28 cellular contexts compared by ENCODE assay signal in the genomic region with DNA sequence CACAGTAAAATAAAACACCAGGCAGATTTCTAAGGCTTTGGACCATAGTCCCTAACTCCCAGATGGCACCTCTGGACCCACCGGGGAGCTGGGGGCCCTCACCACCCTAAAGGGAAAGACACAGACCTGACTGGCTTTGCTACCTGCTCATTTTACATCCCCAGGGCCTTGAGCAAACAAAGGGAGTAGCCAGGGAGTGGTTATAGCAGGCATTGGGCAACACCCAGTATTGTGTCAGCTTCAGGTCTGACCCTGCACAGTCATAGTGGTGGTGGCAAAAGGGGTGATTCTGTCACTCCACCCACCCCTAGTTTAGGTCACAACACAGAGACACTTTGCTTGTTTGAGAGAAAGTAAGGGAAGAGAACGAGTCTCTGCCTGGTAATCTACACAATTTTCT.
DNase-seq lines count a peak whose midpoint lies in the region; ATAC-seq and TF ChIP-seq lines count a peak whose summit lies in the region.
"Had no signal": no experiment of that assay in that cellular context is flagged by ENCODE, and none has a peak within 500 bp of the region (broad histone marks: within the 10 kb centered on the region; RNA-seq: fewer than 3 reads in every experiment).

No MANE protein-coding gene starts in this region.

- H3K4me2 ChIP-seq in PC-3 (ENCODE audit: low read length) (peak overlapping the region; percentile 44; the same call in 1 of the 2 replicates), hepatocyte (no peak overlapping the region)

- H3K27me3 ChIP-seq in PC-3 (ENCODE audit: low read length) (no peaks in the 10 kb centered on the region), hepatocyte (no peaks in the 10 kb centered on the region)
- H3K27me3 ChIP-seq: gastrocnemius medialis, Peyer's patch, uterus had no signal

- H3K9me2 ChIP-seq in PC-3 (replicated peaks; ENCODE audit: low read length) (no peaks in the 10 kb centered on the region), hepatocyte (replicated peaks; ENCODE audit: insufficient read depth) (no peaks in the 10 kb centered on the region)

- no peak overlapping the region; the same call in 1 of the 2 replicates for H3K9ac ChIP-seq in PC-3 (ENCODE audit: low read length)

- no peaks in the 10 kb centered on the region; the same call in 1 of the 2 replicates for H3K36me3 ChIP-seq in PC-3 (ENCODE audit: low read depth, low read length)
- H3K36me3 ChIP-seq in hepatocyte (replicated peaks; ENCODE audit: insufficient read depth, low read depth), result no peaks in the 10 kb centered on the region
- H3K36me3 ChIP-seq: gastrocnemius medialis, HAP-1, Peyer's patch, uterus had no signal

- no peaks in the 10 kb centered on the region for H3F3A ChIP-seq in PC-3 (ENCODE audit: low read length, unreplicated experiment)

- H3K4me1 ChIP-seq in PC-3 (ENCODE audit: insufficient read depth, low read length) (peaks cover 12% of the 10 kb centered on the region), hepatocyte (ENCODE audit: insufficient read depth) (no peaks in the 10 kb centered on the region)
- H3K4me1 ChIP-seq: gastrocnemius medialis, HAP-1, Peyer's patch, uterus had no signal

- H3K4me3 ChIP-seq in PC-3 (ENCODE audit: low read length) (no peak overlapping the region), hepatocyte (no peak overlapping the region)
- H3K4me3 ChIP-seq: gastrocnemius medialis, HAP-1, Peyer's patch, SK-N-MC, uterus had no signal

- ATAC-seq in PC-3 (peak; percentile 90), left colon (no peak), GM18498 (IDR thresholded peaks at IDR 0.05; ENCODE audit: unreplicated experiment) (no peak)
- ATAC-seq: gastrocnemius medialis; naive thymus-derived CD4-positive, alpha-beta T cell had no signal

- 74% methylated on average over 2 of the region's 2 CpGs for WGBS in hepatocyte (ENCODE audit: low lambda C conversion rate, missing lambda C conversion rate)

- H3K27ac ChIP-seq in PC-3 (ENCODE audit: low read length), result peak overlapping the region; percentile 49
- peak overlapping the region; percentile 24 for H3K27ac ChIP-seq in hepatocyte
- H3K27ac ChIP-seq: C4-2B, gastrocnemius medialis, Peyer's patch, SK-N-MC, uterus had no signal

- no peaks in the 10 kb centered on the region for H3K36me3 Mint-ChIP-seq in activated T-helper 1 cell treated with anti-CD3 and anti-CD28 coated beads, Interleukin-12 subunit alpha, Interleukin-12 subunit beta, Interleukin-2, Interleukin-4 antibody, amounts not matched to agents 30 ng/mL and 10 ng/mL and 1 ng/mL, durations not matched to agents 14 hours and 24 hours and 36 hours (ENCODE audit: low read depth)
- H3K36me3 Mint-ChIP-seq: activated naive CD4-positive, alpha-beta T cell treated with anti-CD3 and anti-CD28 coated beads, Interleukin-2, amount 10 ng/mL, durations not matched to agents 7 days and 5 days; naive thymus-derived CD4-positive, alpha-beta T cell had no signal

- CTCF ChIA-PET in PC-3 (lab: Charles Lee), result no interaction called here

- H3K9me3 Mint-ChIP-seq in activated T-helper 1 cell treated with anti-CD3 and anti-CD28 coated beads, Interleukin-12 subunit alpha, Interleukin-12 subunit beta, Interleukin-2, Interleukin-4 antibody, amounts not matched to agents 30 ng/mL and 10 ng/mL and 1 ng/mL, durations not matched to agents 14 hours and 24 hours and 36 hours, result no peaks in the 10 kb centered on the region
- H3K9me3 Mint-ChIP-seq: activated naive CD4-positive, alpha-beta T cell treated with anti-CD3 and anti-CD28 coated beads, Interleukin-2, amount 10 ng/mL, durations not matched to agents 7 days and 5 days had no signal

- intact Hi-C loops in PC-3 (cut with micrococcal nuclease), result no loop called here
- intact Hi-C loops in activated T-helper 1 cell treated with anti-CD3 and anti-CD28 coated beads, Interleukin-12 subunit alpha, Interleukin-12 subunit beta, Interleukin-2, Interleukin-4 antibody, amounts not matched to agents 30 ng/mL and 10 ng/mL and 1 ng/mL, durations not matched to agents 14 hours and 24 hours and 36 hours (cut with micrococcal nuclease), result no loop called here
- intact Hi-C loops in left colon (cut with DNase I, micrococcal nuclease), result no loop called here

- H2AFZ ChIP-seq in PC-3 (ENCODE audit: low read length) (peak overlapping the region; percentile 41), hepatocyte (no peak overlapping the region)

- H4K20me1 ChIP-seq in PC-3 (ENCODE audit: low read length) (no peaks in the 10 kb centered on the region), hepatocyte (ENCODE audit: insufficient read depth, poor library complexity, severe bottlenecking) (no peaks in the 10 kb centered on the region)

- POLR2A ChIA-PET in PC-3 (lab: Charles Lee; ENCODE audit: unreplicated experiment), result interaction anchor here (0.6 kb wide), 1 partner anchor 10 kb away, joined by 4 read pairs; no protein-coding TSS in a partner anchor

- H3K79me2 ChIP-seq in PC-3 (ENCODE audit: low read length) (no peaks in the 10 kb centered on the region), hepatocyte (no peaks in the 10 kb centered on the region)

- H3K27ac Mint-ChIP-seq in activated T-helper 1 cell treated with anti-CD3 and anti-CD28 coated beads, Interleukin-12 subunit alpha, Interleukin-12 subunit beta, Interleukin-2, Interleukin-4 antibody, amounts not matched to agents 30 ng/mL and 10 ng/mL and 1 ng/mL, durations not matched to agents 14 hours and 24 hours and 36 hours, result no peak overlapping the region
- H3K27ac Mint-ChIP-seq: activated naive CD4-positive, alpha-beta T cell treated with anti-CD3 and anti-CD28 coated beads, Interleukin-2, amount 10 ng/mL, durations not matched to agents 7 days and 5 days; activated T-cell treated with anti-CD3 and anti-CD28 coated beads, Interleukin-2, amount 50 U/mL, for 24 hours; naive thymus-derived CD4-positive, alpha-beta T cell had no signal

- DNase-seq in AML-193 (lab: John Stamatoyannopoulos, UW) (peak; percentile 22 to 30), HPDE6-E6E7 (ENCODE audit: extremely low spot score) (peak; percentile 13), PC-3 (peak; percentile 68), hepatocyte (ENCODE audit: low spot score) (peak; percentile 44), left colon (no peak), HK-2 (ENCODE audit: unreplicated experiment) (no peak)
- no peak for DNase-seq in activated T-helper 1 cell treated with anti-CD3 and anti-CD28 coated beads, Interleukin-12 subunit alpha, Interleukin-12 subunit beta, Interleukin-2, Interleukin-4 antibody, amounts not matched to agents 30 ng/mL and 10 ng/mL and 1 ng/mL, durations not matched to agents 14 hours and 24 hours and 36 hours (ENCODE audit: low spot score)
- DNase-seq: activated CD4-positive, alpha-beta T cell treated with anti-CD3 and anti-CD28 coated beads for 1 hour; activated naive CD4-positive, alpha-beta T cell treated with anti-CD3 and anti-CD28 coated beads, Interleukin-2, amount 10 ng/mL, durations not matched to agents 7 days and 5 days; activated T-cell treated with anti-CD3 and anti-CD28 coated beads, Interleukin-2, amount 50 U/mL, for 24 hours; aorta; central memory CD4-positive, alpha-beta T cell; erythroblast; gastrocnemius medialis; Kasumi-1; kidney; mesendoderm; naive thymus-derived CD4-positive, alpha-beta T cell; NCI-H1417 treated with DMSO at 0.1 percent for 48 hours; NCI-H2171; NCI-H774; Peyer's patch; stimulated activated CD4-positive, alpha-beta T cell treated with anti-CD3 and anti-CD28 coated beads, Interleukin-12 subunit alpha, Interleukin-12 subunit beta, amount 100 ng/mL, for 4 hours; uterus had no signal

- H3K9me3 ChIP-seq in PC-3 (ENCODE audit: low read length), result no peaks in the 10 kb centered on the region
- H3K9me3 ChIP-seq in hepatocyte (ENCODE audit: low read depth), result no peaks in the 10 kb centered on the region
- H3K9me3 ChIP-seq: gastrocnemius medialis, uterus had no signal

- no peaks in the 10 kb centered on the region for H3K4me1 Mint-ChIP-seq in activated T-helper 1 cell treated with anti-CD3 and anti-CD28 coated beads, Interleukin-12 subunit alpha, Interleukin-12 subunit beta, Interleukin-2, Interleukin-4 antibody, amounts not matched to agents 30 ng/mL and 10 ng/mL and 1 ng/mL, durations not matched to agents 14 hours and 24 hours and 36 hours (ENCODE audit: low read depth)
- H3K4me1 Mint-ChIP-seq: activated naive CD4-positive, alpha-beta T cell treated with anti-CD3 and anti-CD28 coated beads, Interleukin-2, amount 10 ng/mL, durations not matched to agents 7 days and 5 days had no signal

- no peak overlapping the region for H3K4me3 Mint-ChIP-seq in activated T-helper 1 cell treated with anti-CD3 and anti-CD28 coated beads, Interleukin-12 subunit alpha, Interleukin-12 subunit beta, Interleukin-2, Interleukin-4 antibody, amounts not matched to agents 30 ng/mL and 10 ng/mL and 1 ng/mL, durations not matched to agents 14 hours and 24 hours and 36 hours
- H3K4me3 Mint-ChIP-seq: activated naive CD4-positive, alpha-beta T cell treated with anti-CD3 and anti-CD28 coated beads, Interleukin-2, amount 10 ng/mL, durations not matched to agents 7 days and 5 days; activated T-cell treated with anti-CD3 and anti-CD28 coated beads, Interleukin-2, amount 50 U/mL, for 24 hours; naive thymus-derived CD4-positive, alpha-beta T cell had no signal

- TF ChIP-seq CTCF in PC-3 (conservative IDR thresholded peaks at IDR 0.05; ENCODE audit: low read depth, low read length), result no peak
- no peak for TF ChIP-seq CTCF in hepatocyte (IDR thresholded peaks at IDR 0.05; ENCODE audit: poor library complexity)

- peaks cover 2% of the 10 kb centered on the region for H3K27me3 Mint-ChIP-seq in activated T-helper 1 cell treated with anti-CD3 and anti-CD28 coated beads, Interleukin-12 subunit alpha, Interleukin-12 subunit beta, Interleukin-2, Interleukin-4 antibody, amounts not matched to agents 30 ng/mL and 10 ng/mL and 1 ng/mL, durations not matched to agents 14 hours and 24 hours and 36 hours (ENCODE audit: insufficient read depth)
- H3K27me3 Mint-ChIP-seq: activated naive CD4-positive, alpha-beta T cell treated with anti-CD3 and anti-CD28 coated beads, Interleukin-2, amount 10 ng/mL, durations not matched to agents 7 days and 5 days; activated T-cell treated with anti-CD3 and anti-CD28 coated beads, Interleukin-2, amount 50 U/mL, for 24 hours had no signal

- BruUV-seq in PC-3 (replicated peaks; lab: Mats Ljungman, UMichigan), result no TSS peak

Comparison
In these comparisons a context has a peak if more than half of its experiments do, and no peak if none do; other contexts are left out.
1. DNase-seq: peak in AML-193 (2 of 2), HPDE6-E6E7 (single experiment), PC-3 (single experiment) and hepatocyte (single experiment); none in activated T-helper 1 cell treated with anti-CD3 and anti-CD28 coated beads, Interleukin-12 subunit alpha, Interleukin-12 subunit beta, Interleukin-2, Interleukin-4 antibody, amounts not matched to agents 30 ng/mL and 10 ng/mL and 1 ng/mL, durations not matched to agents 14 hours and 24 hours and 36 hours (single experiment), left colon (0 of 2) and HK-2 (single experiment).